In the genomic region with DNA sequence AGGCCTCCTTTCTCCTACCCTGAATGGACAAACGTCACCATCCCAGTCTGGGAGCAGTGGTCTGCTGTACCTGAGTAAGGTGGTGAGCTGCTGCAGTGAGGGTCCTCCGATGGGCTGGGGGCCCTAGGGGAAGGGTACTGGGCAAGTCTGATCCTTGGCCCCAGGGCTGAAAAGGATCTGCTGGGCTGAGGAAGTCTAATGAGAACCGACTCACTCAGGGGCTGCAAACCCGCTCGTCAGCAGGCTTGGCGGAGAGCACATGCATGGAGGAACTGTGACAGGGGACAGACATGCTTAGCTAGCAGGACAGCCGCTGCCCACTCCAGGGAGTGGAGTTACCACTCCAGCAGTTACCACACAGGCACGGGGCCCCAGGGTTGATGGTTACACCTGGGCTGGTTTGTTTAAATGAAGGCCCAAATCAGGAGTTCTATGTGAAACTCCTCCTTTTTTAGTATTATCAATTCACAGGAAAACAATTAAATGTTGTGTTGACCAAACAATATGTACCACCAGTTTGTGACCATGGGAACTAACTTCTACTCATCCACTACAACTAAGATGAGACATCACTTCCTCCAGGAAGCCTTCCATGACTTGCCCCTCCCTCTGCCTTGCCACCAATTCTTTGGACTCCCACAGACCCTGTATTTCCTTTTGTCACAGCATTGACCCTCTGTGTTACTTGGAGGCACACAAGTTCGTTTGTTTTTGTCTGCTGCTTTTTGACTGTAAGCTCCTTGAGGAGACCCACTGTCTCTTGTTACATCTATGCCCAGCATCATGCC, we compare ENCODE assay signal across 21 cellular contexts. TPM values are rescaled to one million over a fixed set of nuclear protein-coding genes. Genes with fewer than 3 reads are reported as not detected.
"Had no signal": no experiment of that assay in that cellular context is flagged by ENCODE, and none has a peak within 500 bp of the region (broad histone marks: within the 10 kb centered on the region; RNA-seq: fewer than 3 reads in every experiment).

No MANE protein-coding gene starts in this region.

- H3K4me1 Mint-ChIP-seq: activated B cell treated with CpG ODN at 0.5 μM for 24 hours; activated naive CD4-positive, alpha-beta T cell treated with anti-CD3 and anti-CD28 coated beads, Interleukin-2, amount 50 U/mL, for 24 hours had no signal

- H3K4me3 Mint-ChIP-seq: activated B cell treated with CpG ODN at 0.5 μM for 24 hours; activated CD8-positive, alpha-beta T cell treated with anti-CD3 and anti-CD28 coated beads for 36 hours; activated naive CD4-positive, alpha-beta T cell treated with anti-CD3 and anti-CD28 coated beads, Interleukin-2, amount 50 U/mL, for 24 hours; natural killer cell treated with Interleukin-12 subunit alpha and Interleukin-12 subunit beta and Interleukin-15 and Interleukin-18, amount 100 ng/mL, for 72 hours had no signal

- DNase-seq: activated B cell treated with CpG ODN at 0.5 μM for 24 hours; activated CD4-positive, alpha-beta T cell treated with anti-CD3 and anti-CD28 coated beads for 48 hours; activated CD8-positive, alpha-beta memory T cell treated with anti-CD3 and anti-CD28 coated beads, Interleukin-2, amount 50 U/mL, for 4 hours; activated CD8-positive, alpha-beta T cell treated with anti-CD3 and anti-CD28 coated beads for 36 hours; activated effector memory CD4-positive, alpha-beta T cell treated with anti-CD3 and anti-CD28 coated beads, Interleukin-2, amount 50 U/mL, for 16 hours; activated T-cell treated with anti-CD3 and anti-CD28 coated beads, Interleukin-2, amount 50 U/mL, for 48 hours; central memory CD4-positive, alpha-beta T cell; esophagus squamous epithelium; left ventricle myocardium superior; stomach; T-helper 2 cell had no signal

- H3K27ac Mint-ChIP-seq: activated B cell treated with CpG ODN at 0.5 μM for 24 hours; activated CD8-positive, alpha-beta T cell treated with anti-CD3 and anti-CD28 coated beads for 36 hours; activated naive CD4-positive, alpha-beta T cell treated with anti-CD3 and anti-CD28 coated beads, Interleukin-2, amount 50 U/mL, for 24 hours; natural killer cell treated with Interleukin-12 subunit alpha and Interleukin-12 subunit beta and Interleukin-15 and Interleukin-18, amount 100 ng/mL, for 72 hours had no signal

- H3K27me3 ChIP-seq: adrenal gland, foreskin keratinocyte had no signal

- FAIRE-seq: endothelial cell of umbilical vein had no signal

- H3K4me3 ChIP-seq: adrenal gland, coronary artery, esophagus squamous epithelium, stomach, thoracic aorta had no signal

- H3K4me1 ChIP-seq: adrenal gland, foreskin keratinocyte, stomach had no signal

- H3K36me3 ChIP-seq: adrenal gland, esophagus squamous epithelium, stomach, thoracic aorta had no signal

- H3K9me3 ChIP-seq: adrenal gland, esophagus squamous epithelium, stomach, thoracic aorta had no signal

- ATAC-seq: activated CD8-positive, alpha-beta T cell treated with anti-CD3 and anti-CD28 coated beads for 36 hours; left ventricle myocardium superior; natural killer cell treated with Interleukin-12 subunit alpha and Interleukin-12 subunit beta and Interleukin-15 and Interleukin-18, amount 100 ng/mL, for 72 hours had no signal

- H3K27ac ChIP-seq: adrenal gland, coronary artery, esophagus squamous epithelium, foreskin keratinocyte, stomach, thoracic aorta had no signal

- H3K9me3 Mint-ChIP-seq: activated B cell treated with CpG ODN at 0.5 μM for 24 hours; activated CD8-positive, alpha-beta T cell treated with anti-CD3 and anti-CD28 coated beads for 36 hours; activated naive CD4-positive, alpha-beta T cell treated with anti-CD3 and anti-CD28 coated beads, Interleukin-2, amount 50 U/mL, for 24 hours; natural killer cell treated with Interleukin-12 subunit alpha and Interleukin-12 subunit beta and Interleukin-15 and Interleukin-18, amount 100 ng/mL, for 72 hours had no signal

- H3K36me3 Mint-ChIP-seq: activated naive CD4-positive, alpha-beta T cell treated with anti-CD3 and anti-CD28 coated beads, Interleukin-2, amount 50 U/mL, for 24 hours; natural killer cell treated with Interleukin-12 subunit alpha and Interleukin-12 subunit beta and Interleukin-15 and Interleukin-18, amount 100 ng/mL, for 72 hours had no signal

RNA-seq across cellular contexts. Expression of a gene that starts 56.1 kb away (rescaled TPM):
- total RNA-seq: activated B cell treated with CpG ODN at 0.5 μM for 24 hours; activated CD8-positive, alpha-beta T cell treated with anti-CD3 and anti-CD28 coated beads for 36 hours; endothelial cell of umbilical vein; foreskin keratinocyte; kidney epithelial cell; left ventricle myocardium superior; natural killer cell treated with Interleukin-12 subunit alpha and Interleukin-12 subunit beta and Interleukin-15 and Interleukin-18, amount 100 ng/mL, for 72 hours; posterior vena cava; thoracic aorta; ureter had no signal
- polyA plus RNA-seq: endothelial cell of umbilical vein, foreskin keratinocyte had no signal
